In genomic region chr6:14922706-14923105, GRCh38 we compare ENCODE assay signal across 1 cellular context.
TF ChIP-seq lines count a peak whose summit lies in the region.

No MANE protein-coding gene starts in this region.

TF ChIP-seq in WTC11, 78 proteins besides CTCF, POLR2A, EP300 and RAD21 (continued from another document):
- TF ChIP-seq ARID4B (CRISPR knock-in tag; IDR thresholded peaks at IDR 0.05; ENCODE audit: borderline replicate concordance) = no peak
- no peak for TF ChIP-seq ZNF121 (CRISPR knock-in tag; IDR thresholded peaks at IDR 0.05)
- no peak for TF ChIP-seq ZNF317 (CRISPR knock-in tag; IDR thresholded peaks at IDR 0.05; ENCODE audit: borderline replicate concordance, low read depth)
- no peak for TF ChIP-seq FOXJ3 (CRISPR knock-in tag; IDR thresholded peaks at IDR 0.05; ENCODE audit: borderline replicate concordance)
- no peak for TF ChIP-seq ZNF232 (CRISPR knock-in tag; IDR thresholded peaks at IDR 0.05)
